Comparison of ENCODE assay signal across 21 cellular contexts in genomic region chr20:17837179-17837578, GRCh38.
A peak's percentile ranks its signal among the peaks of the same experiment; 100 is the strongest.
DNase-seq lines count a peak whose midpoint lies in the region; ATAC-seq and TF ChIP-seq lines count a peak whose summit lies in the region.
"Had no signal": no experiment of that assay in that cellular context is flagged by ENCODE, and none has a peak within 500 bp of the region (broad histone marks: within the 10 kb centered on the region; RNA-seq: fewer than 3 reads in every experiment).

No MANE protein-coding gene starts in this region.

- H3K36me3 ChIP-seq in Peyer's patch (no peaks in the 10 kb centered on the region), tibial artery (no peaks in the 10 kb centered on the region)
- H3K36me3 ChIP-seq: prostate gland had no signal

- in situ Hi-C loops in GM13977 (cut with MboI; ENCODE audit: low pct_unique_long_range_greater_than_20kb, low sequenced_read_pairs, unreplicated experiment) = no loop called here

- no peaks in the 10 kb centered on the region for H3K36me3 Mint-ChIP-seq in nephron (ENCODE audit: low read depth)
- H3K36me3 Mint-ChIP-seq: activated CD8-positive, alpha-beta memory T cell treated with anti-CD3 and anti-CD28 coated beads, Interleukin-2, amount 10 ng/mL, durations not matched to agents 7 days and 5 days; activated naive CD4-positive, alpha-beta T cell treated with anti-CD3 and anti-CD28 coated beads, Interleukin-2, amount 50 U/mL, for 24 hours; natural killer cell treated with Interleukin-12 subunit alpha and Interleukin-12 subunit beta and Interleukin-15 and Interleukin-18, amount 100 ng/mL, for 72 hours had no signal

- TF ChIP-seq POLR2A in Peyer's patch (IDR thresholded peaks at IDR 0.05) = no peak

- intact Hi-C loops in tibial artery (cut with DNase I; ENCODE audit: low total_unique reads) = loop anchor here (5.0 kb wide), 1 partner anchor 35 kb away; no protein-coding TSS in a partner anchor

- H3K4me1 ChIP-seq in Peyer's patch (no peaks in the 10 kb centered on the region), tibial artery (peaks cover 6 to 42% (median 23%) of the 10 kb centered on the region in 4 donors)
- H3K4me1 ChIP-seq: prostate gland had no signal

- H3K9me3 Mint-ChIP-seq in nephron = no peaks in the 10 kb centered on the region
- H3K9me3 Mint-ChIP-seq: activated naive CD4-positive, alpha-beta T cell treated with anti-CD3 and anti-CD28 coated beads, Interleukin-2, amount 50 U/mL, for 24 hours; activated T-helper 1 cell treated with anti-CD3 and anti-CD28 coated beads, Interleukin-12 subunit alpha, Interleukin-12 subunit beta, Interleukin-2, Interleukin-4 antibody, amounts not matched to agents 30 ng/mL and 10 ng/mL and 1 ng/mL, durations not matched to agents 14 hours and 24 hours and 36 hours; natural killer cell treated with Interleukin-12 subunit alpha and Interleukin-12 subunit beta and Interleukin-15 and Interleukin-18, amount 100 ng/mL, for 72 hours had no signal

- peak overlapping the region; percentile 70 to 96 (median 95) for H3K27ac Mint-ChIP-seq in nephron
- H3K27ac Mint-ChIP-seq: activated CD8-positive, alpha-beta memory T cell treated with anti-CD3 and anti-CD28 coated beads, Interleukin-2, amount 10 ng/mL, durations not matched to agents 7 days and 5 days; activated naive CD4-positive, alpha-beta T cell treated with anti-CD3 and anti-CD28 coated beads, Interleukin-2, amount 50 U/mL, for 24 hours; activated T-helper 1 cell treated with anti-CD3 and anti-CD28 coated beads, Interleukin-12 subunit alpha, Interleukin-12 subunit beta, Interleukin-2, Interleukin-4 antibody, amounts not matched to agents 30 ng/mL and 10 ng/mL and 1 ng/mL, durations not matched to agents 14 hours and 24 hours and 36 hours; natural killer cell treated with Interleukin-12 subunit alpha and Interleukin-12 subunit beta and Interleukin-15 and Interleukin-18, amount 100 ng/mL, for 72 hours had no signal

- no peak overlapping the region for H3K4me3 ChIP-seq in Peyer's patch
- H3K4me3 ChIP-seq in coronary artery = no peak overlapping the region
- H3K4me3 ChIP-seq in tibial artery = no peak overlapping the region
- H3K4me3 ChIP-seq: prostate gland had no signal

- H3K27ac ChIP-seq in Peyer's patch (peak overlapping the region in 3 of 4 donors; percentile 17 to 82 (median 78)), coronary artery (peak overlapping the region; percentile 82 to 97), tibial artery (peak overlapping the region; percentile 77 to 80)

- TF ChIP-seq CTCF in Peyer's patch (IDR thresholded peaks at IDR 0.05) (no peak), coronary artery (IDR thresholded peaks at IDR 0.05) (no peak), nephron (IDR thresholded peaks at IDR 0.05; ENCODE audit: unreplicated experiment in 3 of 3) (no peak), tibial artery (IDR thresholded peaks at IDR 0.05) (no peak), GM13977 (IDR thresholded peaks at IDR 0.05; ENCODE audit: extremely low read depth, insufficient read depth, missing control alignments) (no peak)

- no peaks in the 10 kb centered on the region for H3K27me3 ChIP-seq in Peyer's patch
- no peaks in the 10 kb centered on the region for H3K27me3 ChIP-seq in tibial artery

- peaks cover 53% of the 10 kb centered on the region for H3K4me1 Mint-ChIP-seq in nephron
- H3K4me1 Mint-ChIP-seq: activated CD8-positive, alpha-beta memory T cell treated with anti-CD3 and anti-CD28 coated beads, Interleukin-2, amount 10 ng/mL, durations not matched to agents 7 days and 5 days; activated naive CD4-positive, alpha-beta T cell treated with anti-CD3 and anti-CD28 coated beads, Interleukin-2, amount 50 U/mL, for 24 hours had no signal

- no peak for DNase-seq in Peyer's patch
- DNase-seq in coronary artery (ENCODE audit: low spot score) = no peak
- no peak for DNase-seq in tibial artery
- no peak for DNase-seq in GM13977 (ENCODE audit: low spot score)
- DNase-seq in cortex of kidney (lab: John Stamatoyannopoulos, UW) = no peak
- DNase-seq: activated CD4-positive, alpha-beta T cell treated with anti-CD3 and anti-CD28 coated beads for 4 hours; activated CD8-positive, alpha-beta memory T cell treated with anti-CD3 and anti-CD28 coated beads, Interleukin-2, amount 10 ng/mL, durations not matched to agents 7 days and 5 days; DND-41; H7; hippocampal formation; islet precursor cell; NCI-H187; NCI-H748 treated with DMSO at 0.1 percent for 48 hours; SHP77; stimulated activated CD4-positive, alpha-beta T cell treated with anti-CD3 and anti-CD28 coated beads, Interleukin-12 subunit alpha, Interleukin-12 subunit beta, amount 100 ng/mL, for 4 hours had no signal

- no peak for ATAC-seq in GM19351 (IDR thresholded peaks at IDR 0.05; ENCODE audit: unreplicated experiment)
- ATAC-seq: activated CD8-positive, alpha-beta memory T cell treated with anti-CD3 and anti-CD28 coated beads, Interleukin-2, amount 10 ng/mL, durations not matched to agents 7 days and 5 days; natural killer cell treated with Interleukin-12 subunit alpha and Interleukin-12 subunit beta and Interleukin-15 and Interleukin-18, amount 100 ng/mL, for 72 hours had no signal

- peak overlapping the region in 1 of 3 experiments; percentile 33 for H3K4me3 Mint-ChIP-seq in nephron
- H3K4me3 Mint-ChIP-seq: activated CD8-positive, alpha-beta memory T cell treated with anti-CD3 and anti-CD28 coated beads, Interleukin-2, amount 10 ng/mL, durations not matched to agents 7 days and 5 days; activated naive CD4-positive, alpha-beta T cell treated with anti-CD3 and anti-CD28 coated beads, Interleukin-2, amount 50 U/mL, for 24 hours; activated T-helper 1 cell treated with anti-CD3 and anti-CD28 coated beads, Interleukin-12 subunit alpha, Interleukin-12 subunit beta, Interleukin-2, Interleukin-4 antibody, amounts not matched to agents 30 ng/mL and 10 ng/mL and 1 ng/mL, durations not matched to agents 14 hours and 24 hours and 36 hours; natural killer cell treated with Interleukin-12 subunit alpha and Interleukin-12 subunit beta and Interleukin-15 and Interleukin-18, amount 100 ng/mL, for 72 hours had no signal

- H3K9me3 ChIP-seq in Peyer's patch (no peaks in the 10 kb centered on the region), tibial artery (no peaks in the 10 kb centered on the region)
- H3K9me3 ChIP-seq: prostate gland had no signal

- H3K27me3 Mint-ChIP-seq in nephron (ENCODE audit: low read depth) = peaks cover 4% of the 10 kb centered on the region
- H3K27me3 Mint-ChIP-seq: natural killer cell treated with Interleukin-12 subunit alpha and Interleukin-12 subunit beta and Interleukin-15 and Interleukin-18, amount 100 ng/mL, for 72 hours had no signal
